27 cellular contexts compared by ENCODE assay signal in the genomic region with DNA sequence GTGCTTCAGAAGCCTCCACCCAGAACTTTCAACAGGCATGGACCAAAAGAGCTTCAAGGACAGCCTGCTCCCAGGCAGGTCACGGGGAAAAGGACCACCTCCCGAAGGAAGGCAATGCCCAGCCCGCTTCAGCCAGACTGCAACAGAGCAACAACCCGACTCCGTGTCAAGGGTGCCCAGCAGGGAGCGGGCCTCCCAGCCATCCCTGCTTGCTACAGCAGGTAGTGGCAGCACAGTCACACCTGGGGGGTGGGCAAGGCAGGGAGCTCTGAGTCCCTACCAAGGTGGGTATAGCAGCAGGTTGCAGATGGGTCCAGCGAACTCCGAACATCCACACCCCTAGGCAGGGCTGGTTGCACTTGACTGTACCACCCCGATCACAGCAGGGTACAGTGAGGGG.
"Had no signal": no experiment of that assay in that cellular context is flagged by ENCODE, and none has a peak within 500 bp of the region (broad histone marks: within the 10 kb centered on the region; RNA-seq: fewer than 3 reads in every experiment).

No MANE protein-coding gene starts in this region.

- H3K27me3 ChIP-seq: ovary, right lobe of liver, sigmoid colon, stomach, testis, tibial artery, transverse colon, upper lobe of left lung, uterus had no signal

- H3K36me3 Mint-ChIP-seq: naive B cell; naive thymus-derived CD8-positive, alpha-beta T cell; natural killer cell treated with Interleukin-12 subunit alpha and Interleukin-12 subunit beta and Interleukin-15 and Interleukin-18, amount 100 ng/mL, for 72 hours; stimulated activated naive B cell treated with anti-CD40 and anti-IgM and Interleukin-4, amounts not matched to agents 10 μg/mL and 1 μg/mL and 100 μg/mL, for 72 hours had no signal

- H3K4me3 ChIP-seq: ovary, psoas muscle, right lobe of liver, sigmoid colon, stomach, testis, tibial artery, transverse colon, upper lobe of left lung, uterus had no signal

- H3K79me2 ChIP-seq: parathyroid adenoma had no signal

- H3K4me1 Mint-ChIP-seq: naive B cell; naive thymus-derived CD8-positive, alpha-beta T cell; nephron progenitor cell; stimulated activated naive B cell treated with anti-CD40 and anti-IgM and Interleukin-4, amounts not matched to agents 10 μg/mL and 1 μg/mL and 100 μg/mL, for 72 hours had no signal

- H3K27ac ChIP-seq: ovary, parathyroid adenoma, psoas muscle, right lobe of liver, sigmoid colon, stomach, testis, tibial artery, transverse colon, upper lobe of left lung, uterus had no signal

- H3K4me1 ChIP-seq: parathyroid adenoma, psoas muscle, right lobe of liver, sigmoid colon, stomach, testis, tibial artery, transverse colon, upper lobe of left lung, uterus had no signal

- H3K27ac Mint-ChIP-seq: naive B cell; naive thymus-derived CD8-positive, alpha-beta T cell; natural killer cell treated with Interleukin-12 subunit alpha and Interleukin-12 subunit beta and Interleukin-15 and Interleukin-18, amount 100 ng/mL, for 72 hours; nephron progenitor cell; progenitor cell of endocrine pancreas; stimulated activated naive B cell treated with anti-CD40 and anti-IgM and Interleukin-4, amounts not matched to agents 10 μg/mL and 1 μg/mL and 100 μg/mL, for 72 hours; stimulated activated naive CD8-positive, alpha-beta T cell treated with anti-CD3 and anti-CD28 coated beads, Interleukin-15, Interleukin-2, amounts not matched to agents 100 ng/mL and 50 ng/mL, for 24 hours had no signal

- H3K27me3 Mint-ChIP-seq: progenitor cell of endocrine pancreas; stimulated activated naive B cell treated with anti-CD40 and anti-IgM and Interleukin-4, amounts not matched to agents 10 μg/mL and 1 μg/mL and 100 μg/mL, for 72 hours had no signal

- H3K4me3 Mint-ChIP-seq: naive B cell; naive thymus-derived CD8-positive, alpha-beta T cell; natural killer cell treated with Interleukin-12 subunit alpha and Interleukin-12 subunit beta and Interleukin-15 and Interleukin-18, amount 100 ng/mL, for 72 hours; nephron progenitor cell; neural crest cell; stimulated activated naive B cell treated with anti-CD40 and anti-IgM and Interleukin-4, amounts not matched to agents 10 μg/mL and 1 μg/mL and 100 μg/mL, for 72 hours; stimulated activated naive CD8-positive, alpha-beta T cell treated with anti-CD3 and anti-CD28 coated beads, Interleukin-15, Interleukin-2, amounts not matched to agents 100 ng/mL and 50 ng/mL, for 24 hours had no signal

- ATAC-seq: naive thymus-derived CD8-positive, alpha-beta T cell; psoas muscle; right cardiac atrium; stimulated activated naive B cell treated with anti-CD40 and anti-IgM and Interleukin-4, amounts not matched to agents 10 μg/mL and 1 μg/mL and 100 μg/mL, for 72 hours had no signal

- DNase-seq: naive B cell; naive thymus-derived CD8-positive, alpha-beta T cell; nephron progenitor cell; occipital lobe; ovary; psoas muscle; right cardiac atrium; right lobe of liver; sigmoid colon; small intestine; stimulated activated CD4-positive, alpha-beta T cell treated with anti-CD3 and anti-CD28 coated beads, Interleukin-15, amount 100 ng/mL, for 24 hours; stimulated activated CD4-positive, alpha-beta T cell treated with anti-CD3 and anti-CD28 coated beads, Interleukin-2, amount 100 ng/mL, for 24 hours; stimulated activated CD4-positive, alpha-beta T cell treated with anti-CD3 and anti-CD28 coated beads, Interleukin-2, amount 100 ng/mL, for 48 hours; stimulated activated CD4-positive, alpha-beta T cell treated with anti-CD3 and anti-CD28 coated beads, Interleukin-4, amount 100 ng/mL, for 24 hours; stimulated activated naive B cell treated with anti-CD40 and anti-IgM and Interleukin-4, amounts not matched to agents 10 μg/mL and 1 μg/mL and 100 μg/mL, for 72 hours; stimulated activated naive CD4-positive, alpha-beta T cell treated with Interleukin-2 at 50 U/mL for 16 hours; stomach; testis; tibial artery; transverse colon; uterus had no signal

- H3K36me3 ChIP-seq: ovary, right lobe of liver, sigmoid colon, stomach, tibial artery, transverse colon, upper lobe of left lung, uterus had no signal

- H2AFZ ChIP-seq: parathyroid adenoma had no signal

- H3K9me3 Mint-ChIP-seq: naive thymus-derived CD8-positive, alpha-beta T cell; natural killer cell treated with Interleukin-12 subunit alpha and Interleukin-12 subunit beta and Interleukin-15 and Interleukin-18, amount 100 ng/mL, for 72 hours; nephron progenitor cell; neural crest cell; stimulated activated naive B cell treated with anti-CD40 and anti-IgM and Interleukin-4, amounts not matched to agents 10 μg/mL and 1 μg/mL and 100 μg/mL, for 72 hours; stimulated activated naive CD8-positive, alpha-beta T cell treated with anti-CD3 and anti-CD28 coated beads, Interleukin-15, Interleukin-2, amounts not matched to agents 100 ng/mL and 50 ng/mL, for 24 hours had no signal

- H3K9ac ChIP-seq: parathyroid adenoma had no signal

- FAIRE-seq: small intestine had no signal

- H3K9me3 ChIP-seq: ovary, psoas muscle, right lobe of liver, stomach, testis, tibial artery, transverse colon, upper lobe of left lung, uterus had no signal
